1 cellular context compared by ENCODE assay signal in the genomic region with DNA sequence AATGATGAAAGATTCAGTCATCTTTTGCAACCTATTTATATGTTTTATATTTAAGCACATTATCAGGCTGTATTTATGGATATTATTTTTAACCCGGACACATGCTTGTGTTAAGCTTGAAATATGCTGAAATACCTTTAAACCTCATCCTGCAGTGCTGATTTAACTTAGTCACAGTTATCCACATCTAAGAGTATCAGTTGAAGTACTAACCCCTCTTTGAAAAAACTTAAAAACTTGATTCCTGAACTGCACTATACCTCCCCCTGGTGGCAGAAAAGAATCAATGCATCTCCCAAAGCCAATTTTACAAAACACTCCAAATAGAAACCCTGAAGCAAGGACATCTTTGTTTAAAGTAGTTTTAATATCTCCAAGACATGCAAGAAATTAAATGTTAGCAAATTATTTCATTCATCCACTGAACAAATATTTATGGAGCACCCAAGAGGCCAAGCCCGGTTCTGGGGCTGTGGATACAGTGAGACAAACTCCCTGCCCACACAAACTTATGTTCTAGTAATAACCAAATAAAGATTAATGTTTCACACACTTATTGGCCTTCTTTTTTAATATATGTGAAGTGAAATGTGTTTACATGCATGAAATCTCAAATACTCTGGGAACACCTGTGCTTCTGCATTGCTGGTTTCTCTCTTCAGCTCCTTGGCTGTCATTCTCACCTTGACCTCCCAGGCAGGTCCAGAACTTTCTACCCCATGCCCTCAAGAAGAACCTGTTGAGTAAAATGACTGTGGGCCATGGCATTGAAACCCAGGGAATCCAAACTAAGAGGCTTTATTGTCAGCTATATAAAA.
TF ChIP-seq lines count a peak whose summit lies in the region.

No MANE protein-coding gene starts in this region.

TF ChIP-seq in K562, 482 proteins besides CTCF, POLR2A, EP300 and RAD21 (continued from another document):
- TF ChIP-seq, protein P1, sequence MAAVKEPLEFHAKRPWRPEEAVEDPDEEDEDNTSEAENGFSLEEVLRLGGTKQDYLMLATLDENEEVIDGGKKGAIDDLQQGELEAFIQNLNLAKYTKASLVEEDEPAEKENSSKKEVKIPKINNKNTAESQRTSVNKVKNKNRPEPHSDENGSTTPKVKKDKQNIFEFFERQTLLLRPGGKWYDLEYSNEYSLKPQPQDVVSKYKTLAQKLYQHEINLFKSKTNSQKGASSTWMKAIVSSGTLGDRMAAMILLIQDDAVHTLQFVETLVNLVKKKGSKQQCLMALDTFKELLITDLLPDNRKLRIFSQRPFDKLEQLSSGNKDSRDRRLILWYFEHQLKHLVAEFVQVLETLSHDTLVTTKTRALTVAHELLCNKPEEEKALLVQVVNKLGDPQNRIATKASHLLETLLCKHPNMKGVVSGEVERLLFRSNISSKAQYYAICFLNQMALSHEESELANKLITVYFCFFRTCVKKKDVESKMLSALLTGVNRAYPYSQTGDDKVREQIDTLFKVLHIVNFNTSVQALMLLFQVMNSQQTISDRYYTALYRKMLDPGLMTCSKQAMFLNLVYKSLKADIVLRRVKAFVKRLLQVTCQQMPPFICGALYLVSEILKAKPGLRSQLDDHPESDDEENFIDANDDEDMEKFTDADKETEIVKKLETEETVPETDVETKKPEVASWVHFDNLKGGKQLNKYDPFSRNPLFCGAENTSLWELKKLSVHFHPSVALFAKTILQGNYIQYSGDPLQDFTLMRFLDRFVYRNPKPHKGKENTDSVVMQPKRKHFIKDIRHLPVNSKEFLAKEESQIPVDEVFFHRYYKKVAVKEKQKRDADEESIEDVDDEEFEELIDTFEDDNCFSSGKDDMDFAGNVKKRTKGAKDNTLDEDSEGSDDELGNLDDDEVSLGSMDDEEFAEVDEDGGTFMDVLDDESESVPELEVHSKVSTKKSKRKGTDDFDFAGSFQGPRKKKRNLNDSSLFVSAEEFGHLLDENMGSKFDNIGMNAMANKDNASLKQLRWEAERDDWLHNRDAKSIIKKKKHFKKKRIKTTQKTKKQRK (IDR thresholded peaks at IDR 0.05; ENCODE audit: borderline replicate concordance, low read depth, low read length), result no peak
